18 cellular contexts compared by ENCODE assay signal in the genomic region with DNA sequence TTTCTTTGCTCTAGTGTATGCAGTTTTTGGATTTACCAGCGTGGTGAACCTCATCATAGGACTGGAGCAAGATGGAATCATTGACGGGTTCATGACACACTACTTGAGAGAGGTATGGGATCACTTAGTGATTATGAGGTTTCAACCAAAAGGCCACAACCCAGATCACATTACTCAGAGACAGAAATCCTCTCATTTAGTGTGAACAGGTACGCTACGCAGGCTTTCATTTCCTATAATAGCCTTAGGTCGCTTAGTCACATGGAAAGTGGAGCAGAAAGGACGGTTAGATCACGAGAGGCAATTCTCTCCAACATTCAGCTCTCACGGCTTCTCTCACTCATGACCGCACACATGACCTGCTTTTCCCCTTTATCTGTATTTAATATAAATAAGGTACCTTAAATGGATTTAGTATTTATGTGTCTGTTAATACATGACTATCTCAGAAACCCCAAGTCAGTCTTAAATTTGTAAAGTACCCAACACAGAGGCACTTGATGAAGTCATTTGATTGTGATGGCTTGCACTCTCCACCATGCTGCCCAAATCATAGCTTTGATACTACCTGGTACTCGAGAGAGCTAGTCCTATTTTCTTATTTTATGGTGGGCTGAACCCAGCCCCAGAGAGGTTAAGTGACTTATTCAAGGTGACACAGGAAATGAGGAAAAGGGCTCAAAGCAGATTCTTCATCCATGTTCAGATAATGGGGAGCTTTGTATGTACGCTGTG.
DNase-seq lines count a peak whose midpoint lies in the region; ATAC-seq and TF ChIP-seq lines count a peak whose summit lies in the region.
"Had no signal": no experiment of that assay in that cellular context is flagged by ENCODE, and none has a peak within 500 bp of the region (broad histone marks: within the 10 kb centered on the region; RNA-seq: fewer than 3 reads in every experiment).

No MANE protein-coding gene starts in this region.

- H3K9me3 ChIP-seq in WERI-Rb-1 (ENCODE audit: severe bottlenecking), result no peaks in the 10 kb centered on the region
- H3K9me3 ChIP-seq: adrenal gland, left ventricle myocardium inferior, right atrium auricular region had no signal

- TF ChIP-seq CTCF in GM13977 (IDR thresholded peaks at IDR 0.05; ENCODE audit: extremely low read depth, insufficient read depth, missing control alignments) (no peak), WERI-Rb-1 (IDR thresholded peaks at IDR 0.05; ENCODE audit: low read depth, low read length) (no peak)

- ATAC-seq in GM19372 (IDR thresholded peaks at IDR 0.05; ENCODE audit: low read depth, unreplicated experiment), result peak; percentile 76
- peak; percentile 76 for ATAC-seq in HG02798 (IDR thresholded peaks at IDR 0.05; ENCODE audit: poor library complexity, unreplicated experiment)
- ATAC-seq in HG03521 (IDR thresholded peaks at IDR 0.05; ENCODE audit: unreplicated experiment), result peak; percentile 79
- ATAC-seq in GM18870 (IDR thresholded peaks at IDR 0.05; ENCODE audit: unreplicated experiment), result no peak
- ATAC-seq: naive thymus-derived CD4-positive, alpha-beta T cell had no signal

- no peak overlapping the region for H3K27ac ChIP-seq in WERI-Rb-1
- H3K27ac ChIP-seq: adrenal gland, left ventricle myocardium inferior, right atrium auricular region had no signal

- in situ Hi-C loops in GM13977 (cut with MboI; ENCODE audit: low pct_unique_long_range_greater_than_20kb, low sequenced_read_pairs, unreplicated experiment), result no loop called here

- DNase-seq in GM13977 (ENCODE audit: low spot score), result peak; percentile 54
- DNase-seq in AG08395 (ENCODE audit: low spot score), result no peak
- DNase-seq in GF-D8 (lab: John Stamatoyannopoulos, UW), result no peak
- no peak for DNase-seq in WERI-Rb-1
- DNase-seq: adrenal gland; AML-193; DMS79; HCEC 1CT; left ventricle myocardium inferior; naive thymus-derived CD4-positive, alpha-beta T cell; SIG-M5; stimulated activated CD4-positive, alpha-beta T cell treated with anti-CD3 and anti-CD28 coated beads, Interleukin-2, amount 100 ng/mL, for 48 hours; stimulated activated naive B cell treated with anti-CD40 and anti-IgM and Interleukin-4, amounts not matched to agents 10 μg/mL and 1 μg/mL and 100 μg/mL, for 72 hours had no signal

- no peak overlapping the region for H3K4me3 ChIP-seq in WERI-Rb-1 (ENCODE audit: low read depth, low read length)
- H3K4me3 ChIP-seq: adrenal gland, left ventricle myocardium inferior, right atrium auricular region had no signal

- H3K27me3 ChIP-seq in WERI-Rb-1 (ENCODE audit: insufficient read depth, low read depth, severe bottlenecking), result no peaks in the 10 kb centered on the region
- H3K27me3 ChIP-seq: adrenal gland, right atrium auricular region had no signal

- peaks cover 3% of the 10 kb centered on the region; the same call in 1 of the 2 replicates for H3K36me3 ChIP-seq in WERI-Rb-1
- H3K36me3 ChIP-seq: adrenal gland, left ventricle myocardium inferior had no signal
